10 cellular contexts compared by ENCODE assay signal in genomic region chr16:66520406-66521194, GRCh38. TPM values are rescaled to one million over a fixed set of nuclear protein-coding genes. Genes with fewer than 3 reads are reported as not detected.
A peak's percentile ranks its signal among the peaks of the same experiment; 100 is the strongest.
DNase-seq lines count a peak whose midpoint lies in the region; ATAC-seq and TF ChIP-seq lines count a peak whose summit lies in the region.
"Had no signal": no experiment of that assay in that cellular context is flagged by ENCODE, and none has a peak within 500 bp of the region (broad histone marks: within the 10 kb centered on the region; RNA-seq: fewer than 3 reads in every experiment).

No MANE protein-coding gene starts in this region.

- H3K36me3 Mint-ChIP-seq in activated T-cell treated with anti-CD3 and anti-CD28 coated beads, Interleukin-2, amount 50 U/mL, for 24 hours (ENCODE audit: low read depth): no peaks in the 10 kb centered on the region
- H3K36me3 Mint-ChIP-seq in activated T-helper 2 cell treated with anti-CD3 and anti-CD28 coated beads, Interferon-gamma antibody, Interleukin-2, Interleukin-4, amounts not matched to agents 10 μg/mL and 5 μg/mL and 100 μg/mL, durations not matched to agents 14 hours and 24 hours and 36 hours (ENCODE audit: low read depth): peaks cover 11% of the 10 kb centered on the region
- peaks cover 31% of the 10 kb centered on the region for H3K36me3 Mint-ChIP-seq in nephron progenitor cell (ENCODE audit: low read depth)

- TF ChIP-seq CTCF in transverse colon (IDR thresholded peaks at IDR 0.05) (no peak), nephron progenitor cell (IDR thresholded peaks at IDR 0.05) (no peak)

- in situ Hi-C loops in transverse colon (cut with MboI; ENCODE audit: low pct_ligation_motif_present in 1 of 4, low pct_unique_long_range_greater_than_20kb in 1 of 4, low sequenced_read_pairs in 3 of 4): no loop called here

- H3K9me3 ChIP-seq in transverse colon: no peaks in the 10 kb centered on the region

- peaks cover 95% of the 10 kb centered on the region for H3K4me1 Mint-ChIP-seq in activated T-cell treated with anti-CD3 and anti-CD28 coated beads, Interleukin-2, amount 50 U/mL, for 24 hours (ENCODE audit: low read depth)
- peaks cover 83% of the 10 kb centered on the region for H3K4me1 Mint-ChIP-seq in activated T-helper 2 cell treated with anti-CD3 and anti-CD28 coated beads, Interferon-gamma antibody, Interleukin-2, Interleukin-4, amounts not matched to agents 10 μg/mL and 5 μg/mL and 100 μg/mL, durations not matched to agents 14 hours and 24 hours and 36 hours (ENCODE audit: low read depth)
- H3K4me1 Mint-ChIP-seq in nephron progenitor cell: peaks cover 19% of the 10 kb centered on the region

- no peak overlapping the region for H3K4me3 ChIP-seq in transverse colon

- H3K27me3 ChIP-seq in transverse colon: no peaks in the 10 kb centered on the region

- 60 to 79% methylated on average over 1 to 14 of the region's 14 CpGs for WGBS in transverse colon (ENCODE audit: low coverage in 1 of 2), 2 donors

- H3K36me3 ChIP-seq in transverse colon: no peaks in the 10 kb centered on the region

- no peak for TF ChIP-seq EP300 in transverse colon (IDR thresholded peaks at IDR 0.05; ENCODE audit: low read depth)

- intact Hi-C loops in activated T-helper 2 cell treated with anti-CD3 and anti-CD28 coated beads, Interferon-gamma antibody, Interleukin-2, Interleukin-4, amounts not matched to agents 10 μg/mL and 5 μg/mL and 100 μg/mL, durations not matched to agents 14 hours and 24 hours and 36 hours (cut with micrococcal nuclease): loop anchor here (10.0 kb wide), 1 partner anchor 354 kb away; no protein-coding TSS in a partner anchor
- intact Hi-C loops in left colon (cut with DNase I, micrococcal nuclease): no loop called here
- intact Hi-C loops in transverse colon (cut with DNase I; ENCODE audit: low total_unique reads): no loop called here

- H3K27ac Mint-ChIP-seq in activated T-cell treated with anti-CD3 and anti-CD28 coated beads, Interleukin-2, amount 50 U/mL, for 24 hours: peak overlapping the region; percentile 75
- H3K27ac Mint-ChIP-seq in activated T-helper 2 cell treated with anti-CD3 and anti-CD28 coated beads, Interferon-gamma antibody, Interleukin-2, Interleukin-4, amounts not matched to agents 10 μg/mL and 5 μg/mL and 100 μg/mL, durations not matched to agents 14 hours and 24 hours and 36 hours: peak overlapping the region; percentile 76
- H3K27ac Mint-ChIP-seq in nephron progenitor cell: no peak overlapping the region

- H3K4me1 ChIP-seq in transverse colon: peaks cover 38 to 92% (median 48%) of the 10 kb centered on the region in 4 donors

- DNase-seq in activated T-cell treated with anti-CD3 and anti-CD28 coated beads, Interleukin-2, amount 50 U/mL, for 24 hours: peak; percentile 43
- no peak for DNase-seq in activated T-cell treated with anti-CD3 and anti-CD28 coated beads, Interleukin-2, amount 50 U/mL, for 1 hour
- DNase-seq in activated T-helper 2 cell treated with anti-CD3 and anti-CD28 coated beads, Interferon-gamma antibody, Interleukin-2, Interleukin-4, amounts not matched to agents 10 μg/mL and 5 μg/mL and 100 μg/mL, durations not matched to agents 14 hours and 24 hours and 36 hours (ENCODE audit: low spot score): no peak
- DNase-seq in left colon (peak; percentile 42 to 59), transverse colon (peak; percentile 42), nephron progenitor cell (no peak)
- no peak for DNase-seq in stimulated activated naive CD4-positive, alpha-beta T cell treated with Interleukin-2 at 50 U/mL for 16 hours (lab: John Stamatoyannopoulos, UW)
- DNase-seq: SHP77 treated with DMSO at 0.1 percent for 48 hours; stimulated activated CD4-positive, alpha-beta T cell treated with anti-CD3 and anti-CD28 coated beads, Interleukin-2, amount 100 ng/mL, for 24 hours had no signal

- no peaks in the 10 kb centered on the region for H3K9me3 Mint-ChIP-seq in activated T-cell treated with anti-CD3 and anti-CD28 coated beads, Interleukin-2, amount 50 U/mL, for 24 hours
- H3K9me3 Mint-ChIP-seq in activated T-helper 2 cell treated with anti-CD3 and anti-CD28 coated beads, Interferon-gamma antibody, Interleukin-2, Interleukin-4, amounts not matched to agents 10 μg/mL and 5 μg/mL and 100 μg/mL, durations not matched to agents 14 hours and 24 hours and 36 hours: no peaks in the 10 kb centered on the region
- no peaks in the 10 kb centered on the region for H3K9me3 Mint-ChIP-seq in nephron progenitor cell

- TF ChIP-seq POLR2A in transverse colon (IDR thresholded peaks at IDR 0.05): no peak

- H3K4me3 Mint-ChIP-seq in activated T-cell treated with anti-CD3 and anti-CD28 coated beads, Interleukin-2, amount 50 U/mL, for 24 hours: no peak overlapping the region
- H3K4me3 Mint-ChIP-seq in activated T-helper 2 cell treated with anti-CD3 and anti-CD28 coated beads, Interferon-gamma antibody, Interleukin-2, Interleukin-4, amounts not matched to agents 10 μg/mL and 5 μg/mL and 100 μg/mL, durations not matched to agents 14 hours and 24 hours and 36 hours (ENCODE audit: low read depth): peak overlapping the region; percentile 5
- H3K4me3 Mint-ChIP-seq in nephron progenitor cell: no peak overlapping the region

- H3K27ac ChIP-seq in transverse colon: peak overlapping the region; percentile 72 to 99 (median 88)

- ATAC-seq in left colon (no peak), HG02759 (IDR thresholded peaks at IDR 0.05; ENCODE audit: unreplicated experiment) (no peak)

- H3K27me3 Mint-ChIP-seq in activated T-cell treated with anti-CD3 and anti-CD28 coated beads, Interleukin-2, amount 50 U/mL, for 24 hours: no peaks in the 10 kb centered on the region
- H3K27me3 Mint-ChIP-seq in activated T-helper 2 cell treated with anti-CD3 and anti-CD28 coated beads, Interferon-gamma antibody, Interleukin-2, Interleukin-4, amounts not matched to agents 10 μg/mL and 5 μg/mL and 100 μg/mL, durations not matched to agents 14 hours and 24 hours and 36 hours (ENCODE audit: low read depth): no peaks in the 10 kb centered on the region
- H3K27me3 Mint-ChIP-seq in nephron progenitor cell (ENCODE audit: low read depth, poor library complexity): no peaks in the 10 kb centered on the region

RNA-seq across cellular contexts. Expression of gene TK2, which starts 29.3 kb away (rescaled TPM):
- 5.9 and 7.3 TPM in 2 replicates for total RNA-seq in activated T-helper 2 cell treated with anti-CD3 and anti-CD28 coated beads, Interferon-gamma antibody, Interleukin-2, Interleukin-4, amounts not matched to agents 10 μg/mL and 5 μg/mL and 100 μg/mL, durations not matched to agents 14 hours and 24 hours and 36 hours
- 10 to 100 TPM; 14.5 to 19.2 TPM for total RNA-seq in left colon
- total RNA-seq in transverse colon: 10 to 100 TPM; 15.7 to 20.6 (median 16.6) TPM

RNA-seq across cellular contexts. Expression of gene CKLF, which starts 31.8 kb away (rescaled TPM):
- 102 and 110 TPM in 2 replicates for total RNA-seq in activated T-helper 2 cell treated with anti-CD3 and anti-CD28 coated beads, Interferon-gamma antibody, Interleukin-2, Interleukin-4, amounts not matched to agents 10 μg/mL and 5 μg/mL and 100 μg/mL, durations not matched to agents 14 hours and 24 hours and 36 hours
- 10 to 100 TPM; 27.5 to 31.8 TPM for total RNA-seq in left colon
- 100 to 1,000 TPM in 1 of 4 donors, 10 to 100 TPM in 3; 25.3 to 108 (median 39.1) TPM for total RNA-seq in transverse colon

RNA-seq across cellular contexts. Expression of gene CMTM1, which starts 45.6 kb away (rescaled TPM):
- total RNA-seq in activated T-helper 2 cell treated with anti-CD3 and anti-CD28 coated beads, Interferon-gamma antibody, Interleukin-2, Interleukin-4, amounts not matched to agents 10 μg/mL and 5 μg/mL and 100 μg/mL, durations not matched to agents 14 hours and 24 hours and 36 hours: 9.1 and 10.7 TPM in 2 replicates
- total RNA-seq in left colon (1 to 10 TPM; 3.4 to 4.9 TPM), transverse colon (10 to 100 TPM in 1 of 4 donors, 1 to 10 TPM in 2, not detected in 1; 2.0 to 34.2 (median 4.0) TPM)

RNA-seq across cellular contexts. Expression of gene CMTM2, which starts 58.7 kb away (rescaled TPM):
- 0.30 and 0.53 TPM in 2 replicates for total RNA-seq in activated T-helper 2 cell treated with anti-CD3 and anti-CD28 coated beads, Interferon-gamma antibody, Interleukin-2, Interleukin-4, amounts not matched to agents 10 μg/mL and 5 μg/mL and 100 μg/mL, durations not matched to agents 14 hours and 24 hours and 36 hours
- total RNA-seq in left colon (not detected), transverse colon (under 1 TPM in 1 of 4 donors, not detected in 3; 0.48 TPM)

Comparison
In these comparisons a context has a peak if more than half of its experiments do, and no peak if none do; other contexts are left out.
1. DNase-seq: peak in activated T-cell treated with anti-CD3 and anti-CD28 coated beads, Interleukin-2, amount 50 U/mL, for 24 hours (single experiment), left colon (2 of 2) and transverse colon (single experiment); none in activated T-cell treated with anti-CD3 and anti-CD28 coated beads, Interleukin-2, amount 50 U/mL, for 1 hour (single experiment), activated T-helper 2 cell treated with anti-CD3 and anti-CD28 coated beads, Interferon-gamma antibody, Interleukin-2, Interleukin-4, amounts not matched to agents 10 μg/mL and 5 μg/mL and 100 μg/mL, durations not matched to agents 14 hours and 24 hours and 36 hours (single experiment), stimulated activated naive CD4-positive, alpha-beta T cell treated with Interleukin-2 at 50 U/mL for 16 hours (single experiment) and nephron progenitor cell (single experiment).